In genomic region chrX:150831863-150832262, GRCh38 we compare ENCODE assay signal across 1 cellular context.
TF ChIP-seq lines count a peak whose summit lies in the region.

No MANE protein-coding gene starts in this region.

TF ChIP-seq in H1, 55 proteins besides CTCF, POLR2A, EP300 and RAD21 (continued from another document):
- TF ChIP-seq NANOG (IDR thresholded peaks at IDR 0.05; ENCODE audit: insufficient read depth, low read depth, low read length, poor library complexity, severe bottlenecking): no peak
